21 cellular contexts compared by ENCODE assay signal in genomic region chr16:51290410-51290809, GRCh38.
"Had no signal": no experiment of that assay in that cellular context is flagged by ENCODE, and none has a peak within 500 bp of the region (broad histone marks: within the 10 kb centered on the region; RNA-seq: fewer than 3 reads in every experiment).

No MANE protein-coding gene starts in this region.

- ATAC-seq: foreskin keratinocyte; left colon; naive thymus-derived CD4-positive, alpha-beta T cell; stimulated activated naive B cell treated with anti-CD40 and anti-IgM and Interleukin-4, amounts not matched to agents 10 μg/mL and 1 μg/mL and 100 μg/mL, for 72 hours; stimulated activated naive CD8-positive, alpha-beta T cell treated with anti-CD3 and anti-CD28 coated beads, Interleukin-15, amount 100 ng/mL, for 72 hours had no signal

- H3K4me1 Mint-ChIP-seq: naive thymus-derived CD4-positive, alpha-beta T cell; stimulated activated naive B cell treated with anti-CD40 and anti-IgM and Interleukin-4, amounts not matched to agents 10 μg/mL and 1 μg/mL and 100 μg/mL, for 72 hours; stimulated activated naive CD8-positive, alpha-beta T cell treated with anti-CD3 and anti-CD28 coated beads, Interleukin-15, amount 100 ng/mL, for 72 hours had no signal

- H3K4me3 Mint-ChIP-seq: naive thymus-derived CD4-positive, alpha-beta T cell; nephron progenitor cell; stimulated activated naive B cell treated with anti-CD40 and anti-IgM and Interleukin-4, amounts not matched to agents 10 μg/mL and 1 μg/mL and 100 μg/mL, for 72 hours; stimulated activated naive CD8-positive, alpha-beta T cell treated with anti-CD3 and anti-CD28 coated beads, Interleukin-15, amount 100 ng/mL, for 72 hours had no signal

- H3K27ac ChIP-seq: colonic mucosa, foreskin keratinocyte, neutrophil, right atrium auricular region, sigmoid colon, skin epidermis, testis, tibial nerve had no signal

- H3K36me3 ChIP-seq: colonic mucosa, neutrophil, right atrium auricular region, sigmoid colon, tibial nerve had no signal

- H3K9me3 ChIP-seq: colonic mucosa, neutrophil, right atrium auricular region, sigmoid colon, testis, tibial nerve had no signal

- H3K27me3 ChIP-seq: colonic mucosa, foreskin keratinocyte, neutrophil, right atrium auricular region, sigmoid colon, testis, tibial nerve had no signal

- H3K27me3 Mint-ChIP-seq: stimulated activated naive B cell treated with anti-CD40 and anti-IgM and Interleukin-4, amounts not matched to agents 10 μg/mL and 1 μg/mL and 100 μg/mL, for 72 hours; stimulated activated naive CD8-positive, alpha-beta T cell treated with anti-CD3 and anti-CD28 coated beads, Interleukin-15, amount 100 ng/mL, for 72 hours had no signal

- H3K27ac Mint-ChIP-seq: naive thymus-derived CD4-positive, alpha-beta T cell; stimulated activated naive B cell treated with anti-CD40 and anti-IgM and Interleukin-4, amounts not matched to agents 10 μg/mL and 1 μg/mL and 100 μg/mL, for 72 hours; stimulated activated naive CD8-positive, alpha-beta T cell treated with anti-CD3 and anti-CD28 coated beads, Interleukin-15, amount 100 ng/mL, for 72 hours had no signal

- H3K36me3 Mint-ChIP-seq: naive thymus-derived CD4-positive, alpha-beta T cell; stimulated activated naive B cell treated with anti-CD40 and anti-IgM and Interleukin-4, amounts not matched to agents 10 μg/mL and 1 μg/mL and 100 μg/mL, for 72 hours had no signal

- H3K4me3 ChIP-seq: colonic mucosa, right atrium auricular region, sigmoid colon, skin epidermis, testis, tibial nerve had no signal

- DNase-seq: caudate nucleus; colonic mucosa; dermis blood vessel endothelial cell; erythroblast; foreskin keratinocyte; hippocampal formation; kidney; left colon; naive thymus-derived CD4-positive, alpha-beta T cell; nephron progenitor cell; sigmoid colon; stimulated activated CD4-positive, alpha-beta T cell treated with anti-CD3 and anti-CD28 coated beads, Interleukin-2, amount 100 ng/mL, for 24 hours; stimulated activated CD4-positive, alpha-beta T cell treated with anti-CD3 and anti-CD28 coated beads, Interleukin-4, amount 100 ng/mL, for 4 hours; stimulated activated naive B cell treated with anti-CD40 and anti-IgM and Interleukin-4, amounts not matched to agents 10 μg/mL and 1 μg/mL and 100 μg/mL, for 72 hours; stimulated activated naive CD8-positive, alpha-beta T cell treated with anti-CD3 and anti-CD28 coated beads, Interleukin-15, amount 100 ng/mL, for 72 hours; testis had no signal

- FAIRE-seq: endothelial cell of umbilical vein, kidney had no signal

- H3K4me1 ChIP-seq: colonic mucosa, foreskin keratinocyte, right atrium auricular region, sigmoid colon, testis, tibial nerve had no signal
